Comparison of ENCODE assay signal across 16 cellular contexts in genomic region chr5:139789116-139789844, GRCh38. TPM values are rescaled to one million over a fixed set of nuclear protein-coding genes. Genes with fewer than 3 reads are reported as not detected.
DNase-seq lines count a peak whose midpoint lies in the region; ATAC-seq, FAIRE-seq and TF ChIP-seq lines count a peak whose summit lies in the region.
"Had no signal": no experiment of that assay in that cellular context is flagged by ENCODE, and none has a peak within 500 bp of the region (broad histone marks: within the 10 kb centered on the region; RNA-seq: fewer than 3 reads in every experiment).

No MANE protein-coding gene starts in this region.

- no peaks in the 10 kb centered on the region for H3K36me3 Mint-ChIP-seq in CD8-positive, alpha-beta T cell
- H3K36me3 Mint-ChIP-seq in WTC11 (no peaks in the 10 kb centered on the region), glutamatergic neuron (ENCODE audit: unreplicated experiment) (peaks cover 9% of the 10 kb centered on the region)

- CTCF ChIA-PET in CD8-positive, alpha-beta T cell (lab: Charles Lee): interaction anchor here (1.3 to 4.8 kb wide), 7 partner anchors 8 to 181 kb away, joined by 3 to 138 read pairs (median 31); no protein-coding TSS in a partner anchor
- CTCF ChIA-PET in WTC11 (lab: Charles Lee): interaction anchor here (1.1 to 4.9 kb wide), 13 partner anchors 8 to 287 kb away, joined by 3 to 207 read pairs (median 23); partner anchors contain the start of gene PSD2

- peak overlapping the region; percentile 38 for H3K4me3 Mint-ChIP-seq in CD8-positive, alpha-beta T cell
- peak overlapping the region; percentile 20; the same call in 1 of the 2 replicates for H3K4me3 Mint-ChIP-seq in WTC11
- peak overlapping the region; percentile 30 for H3K4me3 Mint-ChIP-seq in glutamatergic neuron (ENCODE audit: unreplicated experiment)

- no peaks in the 10 kb centered on the region for H3K9me3 ChIP-seq in CD8-positive, alpha-beta T cell (ENCODE audit: low read length)
- H3K9me3 ChIP-seq: BE2C, neutrophil had no signal

- POLR2A ChIA-PET in CD8-positive, alpha-beta T cell (lab: Charles Lee): no interaction called here
- POLR2A ChIA-PET in WTC11 (lab: Charles Lee): no interaction called here

- H3K27ac Mint-ChIP-seq in CD8-positive, alpha-beta T cell: no peak overlapping the region
- H3K27ac Mint-ChIP-seq in WTC11 (no peak overlapping the region), glutamatergic neuron (ENCODE audit: unreplicated experiment) (no peak overlapping the region)

- no peak overlapping the region for H3K4me3 ChIP-seq in CD8-positive, alpha-beta T cell (ENCODE audit: low read depth, low read length)

- no peak for DNase-seq in CD8-positive, alpha-beta T cell
- no peak for DNase-seq in WTC11 (ENCODE audit: low spot score)
- DNase-seq in glutamatergic neuron: no peak
- DNase-seq in retina: peak; percentile 23
- DNase-seq in GM12891 (ENCODE audit: insufficient read length, low spot score): no peak
- no peak for DNase-seq in HuH-7 (ENCODE audit: low spot score)
- DNase-seq in NCI-H2171 treated with DMSO at 0.1 percent for 48 hours (lab: John Stamatoyannopoulos, UW): no peak
- no peak for DNase-seq in stimulated activated CD4-positive, alpha-beta T cell treated with anti-CD3 and anti-CD28 coated beads, Interleukin-2, amount 100 ng/mL, for 48 hours
- DNase-seq: activated effector memory CD4-positive, alpha-beta T cell treated with Interleukin-2 at 50 U/mL for 16 hours; BE2C; DMS79; effector CD8-positive, alpha-beta T cell; stimulated activated naive CD4-positive, alpha-beta T cell had no signal

- peaks cover 27% of the 10 kb centered on the region for H3K27me3 Mint-ChIP-seq in CD8-positive, alpha-beta T cell (ENCODE audit: low read depth)
- H3K27me3 Mint-ChIP-seq in WTC11 (ENCODE audit: low read depth) (peaks cover 74% of the 10 kb centered on the region), glutamatergic neuron (ENCODE audit: unreplicated experiment) (peaks cover 16% of the 10 kb centered on the region)

- no peaks in the 10 kb centered on the region for H3K9me3 Mint-ChIP-seq in CD8-positive, alpha-beta T cell
- H3K9me3 Mint-ChIP-seq in WTC11 (no peaks in the 10 kb centered on the region), glutamatergic neuron (ENCODE audit: unreplicated experiment) (peaks cover 7% of the 10 kb centered on the region)

- no peak for TF ChIP-seq POLR2A in GM12891 (IDR thresholded peaks at IDR 0.05; ENCODE audit: low read depth, low read length)

- peaks cover 4% of the 10 kb centered on the region for H3K4me1 ChIP-seq in CD8-positive, alpha-beta T cell (ENCODE audit: insufficient read depth, low read length)
- H3K4me1 ChIP-seq: BE2C had no signal

- intact Hi-C loops in CD8-positive, alpha-beta T cell (cut with DNase I, micrococcal nuclease): no loop called here

- TF ChIP-seq CTCF in CD8-positive, alpha-beta T cell (IDR thresholded peaks at IDR 0.05): no peak
- no peak for TF ChIP-seq CTCF in WTC11 (IDR thresholded peaks at IDR 0.05)
- no peak for TF ChIP-seq CTCF in glutamatergic neuron (IDR thresholded peaks at IDR 0.05; ENCODE audit: partially characterized antibody, unreplicated experiment)

- H3K4me1 Mint-ChIP-seq in CD8-positive, alpha-beta T cell (ENCODE audit: low read depth): peaks cover 7% of the 10 kb centered on the region
- H3K4me1 Mint-ChIP-seq in WTC11 (peaks cover 4% of the 10 kb centered on the region), glutamatergic neuron (ENCODE audit: low read depth, unreplicated experiment) (no peaks in the 10 kb centered on the region)

- no peak for FAIRE-seq in GM12891 (lab: Jason Lieb, UNC)
- FAIRE-seq: bronchial epithelial cell had no signal

- H3K36me3 ChIP-seq in CD8-positive, alpha-beta T cell (ENCODE audit: insufficient read depth, low read length): no peaks in the 10 kb centered on the region
- H3K36me3 ChIP-seq: BE2C, neutrophil had no signal

- H3K27me3 ChIP-seq in CD8-positive, alpha-beta T cell (ENCODE audit: insufficient read depth, low read length): no peaks in the 10 kb centered on the region

- H3K27ac ChIP-seq in CD8-positive, alpha-beta T cell (ENCODE audit: low read depth, low read length): no peak overlapping the region
- H3K27ac ChIP-seq: neutrophil had no signal

- no peak for ATAC-seq in CD8-positive, alpha-beta T cell
- ATAC-seq in WTC11: no peak

TF ChIP-seq in WTC11, 78 proteins besides CTCF, POLR2A, EP300 and RAD21 (continues in another document):
- TF ChIP-seq PRRX2 (CRISPR knock-in tag; IDR thresholded peaks at IDR 0.05) (no peak), ZNF263 (CRISPR knock-in tag; IDR thresholded peaks at IDR 0.05; ENCODE audit: low read depth) (no peak), USF1 (CRISPR knock-in tag; IDR thresholded peaks at IDR 0.05) (no peak), HMGXB4 (CRISPR knock-in tag; IDR thresholded peaks at IDR 0.05) (no peak), ATF3 (CRISPR knock-in tag; conservative IDR thresholded peaks at IDR 0.05) (no peak), NR1H2 (CRISPR knock-in tag; IDR thresholded peaks at IDR 0.05) (no peak)

TF ChIP-seq in GM12891, 5 proteins besides CTCF, POLR2A, EP300 and RAD21:
- TF ChIP-seq SPI1 (IDR thresholded peaks at IDR 0.05; ENCODE audit: low read depth, low read length) (no peak), POLR2AphosphoS5 (IDR thresholded peaks at IDR 0.05; ENCODE audit: low read depth, low read length) (no peak), POU2F2 (IDR thresholded peaks at IDR 0.05; ENCODE audit: low read depth, low read length) (no peak), PAX5 (IDR thresholded peaks at IDR 0.05; ENCODE audit: insufficient read depth, low read length, severe bottlenecking) (no peak)

RNA-seq across cellular contexts. Expression of gene PSD2, which starts 6.3 kb away (rescaled TPM):
- under 1 TPM; 0.17 to 0.30 TPM for total RNA-seq in CD8-positive, alpha-beta T cell
- total RNA-seq in WTC11 (2021) (0.55 to 0.57 TPM (median 0.57 TPM) in 3 replicates), glutamatergic neuron (ENCODE audit: unreplicated experiment) (2.3 TPM)
- polyA plus RNA-seq in GM12891 (2012; ENCODE audit: low read depth, missing spikeins): 0.08 TPM
- total RNA-seq: T-helper 1 cell treated with Interleukin-12 subunit alpha and Interleukin-12 subunit beta and Interleukin-4 antibody, amounts not matched to agents 30 ng/mL and 1 ng/mL, for 36 hours had no signal
